ENCODE assay signal across 9 cellular contexts in the genomic region with DNA sequence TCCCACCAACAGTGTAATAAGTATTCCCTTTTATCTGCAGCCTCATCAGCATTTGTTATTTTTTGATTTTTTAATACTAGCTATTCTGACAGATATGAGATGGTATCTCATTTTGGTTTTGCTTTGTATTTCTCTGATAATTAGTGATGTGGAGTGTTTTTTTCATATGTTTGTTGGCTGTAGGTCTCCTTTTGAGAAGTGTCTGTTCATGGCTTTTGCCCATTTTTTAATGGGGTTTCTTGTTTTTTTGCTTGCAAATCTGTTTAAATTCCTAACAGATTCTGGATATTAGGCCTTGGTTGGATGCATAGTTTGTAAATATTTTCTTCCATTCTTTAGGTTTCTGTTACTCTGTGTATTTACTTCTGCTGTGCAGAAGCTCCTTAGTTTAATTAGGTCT.
"Had no signal": no experiment of that assay in that cellular context is flagged by ENCODE, and none has a peak within 500 bp of the region (broad histone marks: within the 10 kb centered on the region; RNA-seq: fewer than 3 reads in every experiment).

No MANE protein-coding gene starts in this region.

- H3K4me1 Mint-ChIP-seq: IgD-negative memory B cell had no signal

- H3K4me3 ChIP-seq: K562 had no signal

- H3K4me2 ChIP-seq: KMS-11 had no signal

- FAIRE-seq: HepG2, HTR-8/SVneo, K562 had no signal

- H3K27me3 Mint-ChIP-seq: IgD-negative memory B cell had no signal

- H3K27ac Mint-ChIP-seq: IgD-negative memory B cell had no signal

- ATAC-seq: HepG2, K562 had no signal

- H3K4me3 Mint-ChIP-seq: IgD-negative memory B cell had no signal

- DNase-seq: IMR-90, KBM-7, KG1 had no signal

- H3K27ac ChIP-seq: HL-60, KMS-11 had no signal

- H3K36me3 Mint-ChIP-seq: IgD-negative memory B cell had no signal
